23 cellular contexts compared by ENCODE assay signal in the genomic region with DNA sequence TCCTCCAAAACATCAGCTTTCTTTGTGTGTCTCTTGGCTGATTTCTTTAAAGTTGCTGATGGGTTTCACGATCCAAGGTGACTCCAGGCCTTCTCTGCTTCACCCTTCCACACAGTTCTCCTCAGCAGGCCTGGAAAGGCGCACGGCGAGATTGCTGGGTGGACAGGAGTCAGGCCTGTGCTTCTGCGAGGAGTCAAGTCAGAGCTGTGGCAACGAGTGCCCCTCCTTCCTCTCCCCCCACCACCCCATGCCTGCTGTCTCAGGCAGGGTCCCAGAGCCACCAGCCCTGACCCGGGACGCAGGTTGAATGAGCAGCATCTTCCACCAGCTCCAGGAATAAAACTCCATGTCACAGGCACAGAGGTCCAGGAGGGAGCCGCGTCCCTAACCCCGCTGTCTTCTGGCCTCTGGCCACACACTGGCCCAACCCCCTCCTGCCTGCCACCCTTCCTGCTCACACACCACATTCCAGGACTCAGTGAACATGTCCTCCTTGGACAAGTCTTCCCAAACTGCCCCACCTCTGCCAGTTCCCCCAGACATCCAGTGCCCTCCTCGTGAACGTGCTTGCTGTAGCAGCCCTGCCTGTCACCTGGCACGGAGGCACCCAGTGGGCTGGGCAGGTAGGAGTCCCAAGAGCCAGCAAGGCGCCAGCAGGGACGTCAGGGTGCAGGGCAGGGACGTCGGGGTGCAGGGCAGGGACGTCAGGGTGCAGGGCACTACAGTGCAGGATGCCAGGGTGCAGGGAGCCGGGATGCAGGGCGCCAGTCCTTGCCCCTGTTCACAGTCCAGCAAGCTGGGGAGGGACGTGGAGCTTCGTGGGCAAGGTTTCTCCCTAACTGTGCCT. TPM values are rescaled to one million over a fixed set of nuclear protein-coding genes. Genes with fewer than 3 reads are reported as not detected.
"Had no signal": no experiment of that assay in that cellular context is flagged by ENCODE, and none has a peak within 500 bp of the region (broad histone marks: within the 10 kb centered on the region; RNA-seq: fewer than 3 reads in every experiment).

No MANE protein-coding gene starts in this region.

- H3K27ac Mint-ChIP-seq: nephron; stimulated activated naive B cell treated with anti-CD40 and anti-IgM and Interleukin-4, amounts not matched to agents 10 μg/mL and 1 μg/mL and 100 μg/mL, for 72 hours had no signal

- H3K9me3 Mint-ChIP-seq: nephron; stimulated activated naive B cell treated with anti-CD40 and anti-IgM and Interleukin-4, amounts not matched to agents 10 μg/mL and 1 μg/mL and 100 μg/mL, for 72 hours; stimulated activated naive CD8-positive, alpha-beta T cell treated with anti-CD3 and anti-CD28 coated beads, Interleukin-15, amount 100 ng/mL, for 72 hours had no signal

- H3K79me2 ChIP-seq: hepatocyte had no signal

- H3K27ac ChIP-seq: colonic mucosa, esophagus squamous epithelium, gastroesophageal sphincter, hepatocyte, left ventricle myocardium inferior, neutrophil, right lobe of liver, testis, tibial nerve had no signal

- H3K4me1 ChIP-seq: colonic mucosa, right lobe of liver, testis had no signal

- H3K4me2 ChIP-seq: hepatocyte had no signal

- H3K36me3 ChIP-seq: colonic mucosa, esophagus squamous epithelium, gastroesophageal sphincter, left ventricle myocardium inferior, neutrophil, right lobe of liver, tibial nerve had no signal

- H3K36me3 Mint-ChIP-seq: stimulated activated naive B cell treated with anti-CD40 and anti-IgM and Interleukin-4, amounts not matched to agents 10 μg/mL and 1 μg/mL and 100 μg/mL, for 72 hours had no signal

- H3K9me3 ChIP-seq: colonic mucosa, esophagus squamous epithelium, gastroesophageal sphincter, left ventricle myocardium inferior, neutrophil, right lobe of liver, testis, tibial nerve had no signal

- H3K27me3 ChIP-seq: colonic mucosa, gastroesophageal sphincter, hepatocyte, right lobe of liver, testis had no signal

- H3K4me3 Mint-ChIP-seq: nephron; stimulated activated naive B cell treated with anti-CD40 and anti-IgM and Interleukin-4, amounts not matched to agents 10 μg/mL and 1 μg/mL and 100 μg/mL, for 72 hours; stimulated activated naive CD8-positive, alpha-beta T cell treated with anti-CD3 and anti-CD28 coated beads, Interleukin-15, amount 100 ng/mL, for 72 hours had no signal

- ATAC-seq: gastroesophageal sphincter; left cardiac atrium; right lobe of liver; stimulated activated naive B cell treated with anti-CD40 and anti-IgM and Interleukin-4, amounts not matched to agents 10 μg/mL and 1 μg/mL and 100 μg/mL, for 72 hours had no signal

- H3K4me3 ChIP-seq: colonic mucosa, esophagus squamous epithelium, gastroesophageal sphincter, hepatocyte, left ventricle myocardium inferior, lung, right lobe of liver, testis, tibial nerve had no signal

- H2AFZ ChIP-seq: hepatocyte had no signal

- DNase-seq: colonic mucosa; dermis blood vessel endothelial cell; esophagus squamous epithelium; foreskin fibroblast; head of caudate nucleus; kidney; left cardiac atrium; left ventricle myocardium inferior; mesenchymal stem cell; midbrain; stimulated activated CD4-positive, alpha-beta T cell treated with anti-CD3 and anti-CD28 coated beads, Interleukin-4, amount 100 ng/mL, for 24 hours; stimulated activated naive B cell treated with anti-CD40 and anti-IgM and Interleukin-4, amounts not matched to agents 10 μg/mL and 1 μg/mL and 100 μg/mL, for 72 hours; stimulated activated naive CD8-positive, alpha-beta T cell treated with anti-CD3 and anti-CD28 coated beads, Interleukin-15, amount 100 ng/mL, for 72 hours; testis had no signal

RNA-seq across cellular contexts. Expression of a gene that starts 7.3 kb away (rescaled TPM):
- total RNA-seq: dermis blood vessel endothelial cell, epithelial cell of proximal tubule, left cardiac atrium, left ventricle myocardium inferior, ureter had no signal
